In genomic region chr15:75204340-75205063, GRCh38 we compare ENCODE assay signal across 8 cellular contexts. TPM values are rescaled to one million over a fixed set of nuclear protein-coding genes. Genes with fewer than 3 reads are reported as not detected.
DNase-seq lines count a peak whose midpoint lies in the region; ATAC-seq, FAIRE-seq and TF ChIP-seq lines count a peak whose summit lies in the region.

No MANE protein-coding gene starts in this region.

- POLR2A ChIA-PET in HEK293T (lab: Yijun Ruan, JAX), result interaction anchor here (0.8 to 2.6 kb wide), 8 partner anchors 11 to 210 kb away, joined by 3 to 18 read pairs (median 4); partner anchors contain the start of genes PPCDC and SCAMP5

- 5 to 13% (median 10%) methylated on average over 10 of the region's 10 CpGs for WGBS in small intestine, 3 donors

- H3K27ac ChIP-seq in WERI-Rb-1 (peak overlapping the region; percentile 30; the same call in 1 of the 2 replicates), small intestine (ENCODE audit: low read depth in 1 of 2, low read length in 1 of 2) (peak overlapping the region; percentile 12 to 94)

- H3K27me3 ChIP-seq in WERI-Rb-1 (ENCODE audit: insufficient read depth, low read depth, severe bottlenecking), result no peaks in the 10 kb centered on the region
- no peaks in the 10 kb centered on the region for H3K27me3 ChIP-seq in small intestine (ENCODE audit: control insufficient read depth in 2 of 2, insufficient read depth in 2 of 2, low read length in 2 of 2)

- H3K36me3 ChIP-seq in WERI-Rb-1, result peaks cover 42% of the 10 kb centered on the region
- H3K36me3 ChIP-seq in small intestine (ENCODE audit: control insufficient read depth in 2 of 2, insufficient read depth in 2 of 2, low read length in 2 of 2), result peaks cover 5 to 12% of the 10 kb centered on the region in 2 donors

- FAIRE-seq in small intestine (lab: Jason Lieb, UNC), result no peak

- no peak overlapping the region for H3K4me3 ChIP-seq in WERI-Rb-1 (ENCODE audit: low read depth, low read length)
- no peak overlapping the region for H3K4me3 ChIP-seq in small intestine (ENCODE audit: low read depth in 1 of 2, low read length in 2 of 2)

- peaks cover 2 to 10% of the 10 kb centered on the region in 2 donors for H3K4me1 ChIP-seq in small intestine (ENCODE audit: control insufficient read depth in 2 of 2, insufficient read depth in 1 of 2, low read depth in 1 of 2, low read length in 1 of 2)

- no peak for ATAC-seq in HG02588 (IDR thresholded peaks at IDR 0.05; ENCODE audit: unreplicated experiment)

- H3K9me3 ChIP-seq in WERI-Rb-1 (ENCODE audit: severe bottlenecking) (no peaks in the 10 kb centered on the region), small intestine (ENCODE audit: control insufficient read depth, low read depth) (no peaks in the 10 kb centered on the region)

- in situ Hi-C loops in T47D (cut with HindIII; ENCODE audit: low pct_unique_long_range_greater_than_20kb, low sequenced_read_pairs), result no loop called here

- TF ChIP-seq CTCF in WERI-Rb-1 (IDR thresholded peaks at IDR 0.05; ENCODE audit: low read depth, low read length), result peak; percentile 96

- DNase-seq in DMS153 (lab: John Stamatoyannopoulos, UW) (peak; percentile 55), HEK293T (ENCODE audit: extremely low spot score) (peak; percentile 94), NCI-H2196 (lab: John Stamatoyannopoulos, UW; ENCODE audit: unreplicated experiment) (peak; percentile 83), WERI-Rb-1 (peak; percentile 96), T47D (ENCODE audit: low read depth in 1 of 2, low spot score in 1 of 2) (peak; percentile 91 to 97), iPS-NIHi11 (ENCODE audit: low spot score) (peak; percentile 95), small intestine (peak; percentile 97)

- CTCF ChIA-PET in HEK293T (lab: Yijun Ruan, JAX), result interaction anchor here (0.6 to 2.7 kb wide), 20 partner anchors 9 to 303 kb away, joined by 3 to 33 read pairs (median 4); no protein-coding TSS in a partner anchor

TF ChIP-seq in HEK293T, 16 proteins besides CTCF, POLR2A, EP300 and RAD21:
- TF ChIP-seq ELF4 (IDR thresholded peaks at IDR 0.05), result no peak
- TF ChIP-seq CTBP1 (IDR thresholded peaks at IDR 0.05; ENCODE audit: borderline replicate concordance), result no peak
- TF ChIP-seq NFRKB (IDR thresholded peaks at IDR 0.05), result no peak
- no peak for TF ChIP-seq FOXA1 (IDR thresholded peaks at IDR 0.05)
- peak; percentile 68; the same call in 1 of the 2 replicates for TF ChIP-seq FOXM1 (IDR thresholded peaks at IDR 0.05; ENCODE audit: borderline replicate concordance)
- no peak; the same call in 1 of the 2 replicates for TF ChIP-seq L3MBTL2 (conservative IDR thresholded peaks at IDR 0.05)

RNA-seq across cellular contexts. Expression of gene C15orf39, which starts 2.8 kb away (rescaled TPM):
- polyA plus RNA-seq in small intestine, result 10 to 100 TPM in 1 of 3 donors, 1 to 10 TPM in 2; 6.5 to 16.9 (median 6.9) TPM

RNA-seq across cellular contexts. Expression of gene GOLGA6C, which starts 53.6 kb away (rescaled TPM):
- polyA plus RNA-seq in small intestine, result not detected
